Comparison of ENCODE assay signal across 8 cellular contexts in genomic region chr19:49150106-49150943, GRCh38. TPM values are rescaled to one million over a fixed set of nuclear protein-coding genes. Genes with fewer than 3 reads are reported as not detected.
DNase-seq lines count a peak whose midpoint lies in the region; ATAC-seq lines count a peak whose summit lies in the region.

No MANE protein-coding gene starts in this region.

- H3K4me3 ChIP-seq in adipocyte (ENCODE audit: low read length), result peak overlapping the region; percentile 98
- peak overlapping the region; percentile 96 for H3K4me3 ChIP-seq in neuron (ENCODE audit: low read length)

- peak overlapping the region; percentile 62 for H2AFZ ChIP-seq in neuron (ENCODE audit: low read depth, low read length)

- H3K9me3 ChIP-seq in adipocyte (ENCODE audit: control insufficient read depth, low read length), result no peaks in the 10 kb centered on the region
- peaks cover 5% of the 10 kb centered on the region for H3K9me3 ChIP-seq in neuron (ENCODE audit: low read length)

- H3K27me3 ChIP-seq in adipocyte (replicated peaks; ENCODE audit: control insufficient read depth, insufficient read depth, low read length), result no peaks in the 10 kb centered on the region
- no peaks in the 10 kb centered on the region for H3K27me3 ChIP-seq in neuron (ENCODE audit: insufficient read depth, low read length)

- DNase-seq in EH (ENCODE audit: low read depth), result peak; percentile 83
- DNase-seq in M059J (ENCODE audit: low read depth), result peak; percentile 73
- DNase-seq in RPMI7951 (ENCODE audit: low read depth), result peak; percentile 85
- peak; percentile 92 for DNase-seq in adipocyte (ENCODE audit: low read depth)
- DNase-seq in head of caudate nucleus, result peak; percentile 49 to 87 (median 75)

- ATAC-seq in HG03354 (IDR thresholded peaks at IDR 0.05; ENCODE audit: poor library complexity, severe bottlenecking, unreplicated experiment) (no peak), HG02938 (IDR thresholded peaks at IDR 0.05; ENCODE audit: unreplicated experiment) (no peak)

- intact Hi-C loops in head of caudate nucleus (cut with DNase I), result no loop called here

- H3K9ac ChIP-seq in adipocyte (ENCODE audit: low read length), result peak overlapping the region; percentile 92

- H3K4me1 ChIP-seq in adipocyte (ENCODE audit: control insufficient read depth, insufficient read depth, low read length) (peaks cover 27% of the 10 kb centered on the region), neuron (ENCODE audit: insufficient read depth, low read length) (peaks cover 29% of the 10 kb centered on the region)

- H3K36me3 ChIP-seq in adipocyte (ENCODE audit: control insufficient read depth, insufficient read depth, low read length, severe bottlenecking), result no peaks in the 10 kb centered on the region
- H3K36me3 ChIP-seq in neuron (ENCODE audit: insufficient read depth, low read length), result no peaks in the 10 kb centered on the region

RNA-seq across cellular contexts. Expression of gene HRC, which starts 4.9 kb away (rescaled TPM):
- total RNA-seq in M059J (2014; rRNA removed; shearing (Covaris generic)), result not detected in 2 replicates
- under 0.01 TPM in 1 of 2 replicates, not detected in the other for total RNA-seq in RPMI7951 (2014; rRNA removed; shearing (Covaris generic))

RNA-seq across cellular contexts. Expression of gene TRPM4, which starts 7.3 kb away (rescaled TPM):
- total RNA-seq in M059J (2014; rRNA removed; shearing (Covaris generic)), result 1.2 and 2.6 TPM in 2 replicates
- 8.3 and 9.7 TPM in 2 replicates for total RNA-seq in RPMI7951 (2014; rRNA removed; shearing (Covaris generic))

RNA-seq across cellular contexts. Expression of gene PPFIA3, which starts 31.0 kb away (rescaled TPM):
- total RNA-seq in M059J (2014; rRNA removed; shearing (Covaris generic)), result 2.4 and 4.8 TPM in 2 replicates
- 8.3 and 10.4 TPM in 2 replicates for total RNA-seq in RPMI7951 (2014; rRNA removed; shearing (Covaris generic))

RNA-seq across cellular contexts. Expression of gene C19orf73, which starts 31.4 kb away (rescaled TPM):
- 0.44 and 1.6 TPM in 2 replicates for total RNA-seq in M059J (2014; rRNA removed; shearing (Covaris generic))
- total RNA-seq in RPMI7951 (2014; rRNA removed; shearing (Covaris generic)), result 4.4 and 5.3 TPM in 2 replicates

RNA-seq across cellular contexts. Expression of gene LIN7B, which starts 36.2 kb away (rescaled TPM):
- total RNA-seq in M059J (2014; rRNA removed; shearing (Covaris generic)), result 9.7 and 17.1 TPM in 2 replicates
- total RNA-seq in RPMI7951 (2014; rRNA removed; shearing (Covaris generic)), result 6.0 and 14.6 TPM in 2 replicates
